11 cellular contexts compared by ENCODE assay signal in the genomic region with DNA sequence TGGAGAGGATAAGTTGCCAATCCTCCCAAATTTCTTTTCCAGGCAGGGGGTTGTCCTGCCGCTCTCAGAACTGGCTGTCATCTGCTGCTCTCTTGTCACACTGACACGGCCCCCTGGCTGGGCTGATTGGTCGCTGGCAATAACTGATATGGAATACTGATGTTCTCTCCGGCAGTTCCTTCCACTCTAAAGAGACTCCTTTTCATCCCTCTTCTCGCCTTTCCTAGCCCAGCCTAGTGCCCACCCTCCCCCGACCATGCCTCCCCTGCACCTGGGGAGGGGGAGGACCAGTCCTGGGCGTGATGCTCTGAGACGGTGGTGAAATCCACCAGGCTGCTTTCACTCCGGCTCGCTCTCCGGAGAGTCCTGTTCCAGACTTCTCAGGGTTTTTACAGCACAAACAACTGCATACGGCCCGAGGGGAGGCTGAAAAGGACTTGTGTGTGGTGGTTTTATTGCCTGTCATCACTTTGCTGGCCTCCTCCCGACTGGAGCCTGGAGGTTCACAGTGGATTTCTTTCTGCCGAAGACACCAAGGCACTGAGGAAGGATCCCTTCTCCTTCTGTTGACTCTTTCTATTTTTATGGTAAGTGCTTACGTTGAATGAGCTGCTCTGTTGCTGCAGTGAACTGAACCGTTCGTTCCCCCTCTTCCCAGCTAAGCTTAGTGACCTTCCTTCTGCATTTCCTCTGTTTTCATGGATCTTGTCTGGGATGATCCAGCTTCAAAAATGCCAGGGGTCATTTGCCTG. TPM values are rescaled to one million over a fixed set of nuclear protein-coding genes. Genes with fewer than 3 reads are reported as not detected.
DNase-seq lines count a peak whose midpoint lies in the region; ATAC-seq, FAIRE-seq and TF ChIP-seq lines count a peak whose summit lies in the region.
"Had no signal": no experiment of that assay in that cellular context is flagged by ENCODE, and none has a peak within 500 bp of the region (broad histone marks: within the 10 kb centered on the region; RNA-seq: fewer than 3 reads in every experiment).

A gene (plus strand): TSS at position 336 of the 752 bp plus-strand sequence. CDS start 107,010 bp downstream, outside the sequence.

- TF ChIP-seq CTCF in epithelial cell of proximal tubule (conservative IDR thresholded peaks at IDR 0.05; ENCODE audit: low read depth, low read length) = no peak
- TF ChIP-seq CTCF in ovary (IDR thresholded peaks at IDR 0.05) = no peak
- TF ChIP-seq CTCF in pancreas (IDR thresholded peaks at IDR 0.05) = no peak

- no peak for TF ChIP-seq EP300 in ovary (IDR thresholded peaks at IDR 0.05)

- H3K27me3 Mint-ChIP-seq in CD8-positive, alpha-beta memory T cell = peaks cover 5% of the 10 kb centered on the region in 2 donors

- no peaks in the 10 kb centered on the region for H3K9me3 ChIP-seq in ovary
- no peaks in the 10 kb centered on the region for H3K9me3 ChIP-seq in CD8-positive, alpha-beta memory T cell (ENCODE audit: low read length)
- no peaks in the 10 kb centered on the region for H3K9me3 ChIP-seq in pancreas

- H3K27me3 ChIP-seq in ovary (no peaks in the 10 kb centered on the region), pancreas (peaks cover 0 to 2% (median 0%) of the 10 kb centered on the region in 4 donors)
- no peaks in the 10 kb centered on the region for H3K27me3 ChIP-seq in CD8-positive, alpha-beta memory T cell (ENCODE audit: insufficient read depth, low read length, poor library complexity, severe bottlenecking)

- H3K36me3 Mint-ChIP-seq in CD8-positive, alpha-beta memory T cell = no peaks in the 10 kb centered on the region
- H3K36me3 Mint-ChIP-seq: activated naive CD4-positive, alpha-beta T cell treated with anti-CD3 and anti-CD28 coated beads, Interleukin-2, amount 10 ng/mL, durations not matched to agents 7 days and 5 days had no signal

- no peak for TF ChIP-seq POLR2A in ovary (IDR thresholded peaks at IDR 0.05)

- H3K4me1 ChIP-seq in ovary (ENCODE audit: insufficient read depth) (no peaks in the 10 kb centered on the region), pancreas (no peaks in the 10 kb centered on the region)
- no peaks in the 10 kb centered on the region for H3K4me1 ChIP-seq in CD8-positive, alpha-beta memory T cell (ENCODE audit: insufficient read depth, low read length)

- no peak within 1 kb of the TSS for H3K4me3 Mint-ChIP-seq in CD8-positive, alpha-beta memory T cell
- H3K4me3 Mint-ChIP-seq: activated naive CD4-positive, alpha-beta T cell treated with anti-CD3 and anti-CD28 coated beads, Interleukin-2, amount 10 ng/mL, durations not matched to agents 7 days and 5 days had no signal

- H3K4me1 Mint-ChIP-seq in CD8-positive, alpha-beta memory T cell = no peaks in the 10 kb centered on the region
- H3K4me1 Mint-ChIP-seq: activated naive CD4-positive, alpha-beta T cell treated with anti-CD3 and anti-CD28 coated beads, Interleukin-2, amount 10 ng/mL, durations not matched to agents 7 days and 5 days had no signal

- CTCF ChIA-PET in CD8-positive, alpha-beta memory T cell (lab: Charles Lee) = no interaction called here

- no peak for ATAC-seq in pancreas

- peak within 1 kb of the TSS; percentile 41 for H3K4me3 ChIP-seq in epithelial cell of proximal tubule (ENCODE audit: low read depth, low read length)
- H3K4me3 ChIP-seq in ovary = peak within 1 kb of the TSS; percentile 28
- no peak within 1 kb of the TSS for H3K4me3 ChIP-seq in CD8-positive, alpha-beta memory T cell (ENCODE audit: low read length)
- H3K4me3 ChIP-seq in pancreas = no peak within 1 kb of the TSS

- no peak for FAIRE-seq in pancreas (lab: Jason Lieb, UNC)

- H3K27ac Mint-ChIP-seq in CD8-positive, alpha-beta memory T cell = no peak within 1 kb of the TSS
- H3K27ac Mint-ChIP-seq: activated naive CD4-positive, alpha-beta T cell treated with anti-CD3 and anti-CD28 coated beads, Interleukin-2, amount 10 ng/mL, durations not matched to agents 7 days and 5 days had no signal

- H3K36me3 ChIP-seq in ovary (no peaks in the 10 kb centered on the region), pancreas (no peaks in the 10 kb centered on the region)
- H3K36me3 ChIP-seq in CD8-positive, alpha-beta memory T cell (ENCODE audit: insufficient read depth, low read length) = no peaks in the 10 kb centered on the region

- DNase-seq in EH (ENCODE audit: low read depth) = peak; percentile 77
- peak; percentile 48 to 56 for DNase-seq in NCI-H526 (lab: John Stamatoyannopoulos, UW)
- no peak for DNase-seq in epithelial cell of proximal tubule (ENCODE audit: low read depth)
- peak in 4 of 5 donors; percentile 17 to 37 (median 24) for DNase-seq in ovary
- DNase-seq in dermis blood vessel endothelial cell = no peak
- DNase-seq in UCSD-AML1 (lab: John Stamatoyannopoulos, UW; ENCODE audit: unreplicated experiment) = no peak
- no peak for DNase-seq in CD8-positive, alpha-beta memory T cell
- no peak for DNase-seq in pancreas
- DNase-seq: activated naive CD4-positive, alpha-beta T cell treated with anti-CD3 and anti-CD28 coated beads, Interleukin-2, amount 10 ng/mL, durations not matched to agents 7 days and 5 days; kidney glomerular epithelial cell; T-helper 2 cell had no signal

- WGBS in ovary, 3 donors = 4 to 6% (median 4%) methylated on average over 18 of the region's 18 CpGs
- 15 to 17% methylated on average over 18 of the region's 18 CpGs for WGBS in pancreas, 2 donors

- H3K27ac ChIP-seq in ovary (peak within 1 kb of the TSS in 1 of 2 donors; percentile 29), pancreas (no peak within 1 kb of the TSS)
- H3K27ac ChIP-seq in CD8-positive, alpha-beta memory T cell (ENCODE audit: low read depth, low read length) = no peak within 1 kb of the TSS

- peaks cover 0 to 2% (median 0%) of the 10 kb centered on the region in 5 donors for H3K9me3 Mint-ChIP-seq in CD8-positive, alpha-beta memory T cell
- H3K9me3 Mint-ChIP-seq: activated naive CD4-positive, alpha-beta T cell treated with anti-CD3 and anti-CD28 coated beads, Interleukin-2, amount 10 ng/mL, durations not matched to agents 7 days and 5 days had no signal

- intact Hi-C loops in ovary (cut with DNase I) (no loop called here), pancreas (cut with DNase I) (no loop called here)

- POLR2A ChIA-PET in CD8-positive, alpha-beta memory T cell (lab: Charles Lee) = no interaction called here

RNA-seq across cellular contexts. Expression of the gene that starts here (rescaled TPM):
- 0.07 and 0.86 TPM in 2 replicates for total RNA-seq in epithelial cell of proximal tubule
- total RNA-seq in ovary = 10 to 100 TPM in 1 of 7 donors, 1 to 10 TPM in 6; 2.3 to 13.1 (median 7.4) TPM
- polyA plus RNA-seq in ovary = 1 to 10 TPM; 1.8 to 4.1 TPM
- total RNA-seq in dermis blood vessel endothelial cell = 0.85 and 1.1 TPM in 2 replicates
- total RNA-seq in CD8-positive, alpha-beta memory T cell = not detected
- not detected for polyA plus RNA-seq in CD8-positive, alpha-beta memory T cell
- total RNA-seq in pancreas = 1 to 10 TPM in 1 of 6 donors, under 1 TPM in 5; 0.15 to 2.1 (median 0.31) TPM
- polyA plus RNA-seq in pancreas = under 1 TPM in 1 of 2 donors, not detected in 1; 0.14 TPM

Comparison
In these comparisons a context has a peak if more than half of its experiments do, and no peak if none do; other contexts are left out.
1. DNase-seq: peak in EH (single experiment), NCI-H526 (2 of 2) and ovary (4 of 5); none in epithelial cell of proximal tubule (single experiment), dermis blood vessel endothelial cell (single experiment), UCSD-AML1 (single experiment), CD8-positive, alpha-beta memory T cell (0 of 5) and pancreas (0 of 6).
2. H3K4me3 ChIP-seq: peak in epithelial cell of proximal tubule (single experiment) and ovary (single experiment); none in CD8-positive, alpha-beta memory T cell (single experiment) and pancreas (0 of 4).